In the genomic region with DNA sequence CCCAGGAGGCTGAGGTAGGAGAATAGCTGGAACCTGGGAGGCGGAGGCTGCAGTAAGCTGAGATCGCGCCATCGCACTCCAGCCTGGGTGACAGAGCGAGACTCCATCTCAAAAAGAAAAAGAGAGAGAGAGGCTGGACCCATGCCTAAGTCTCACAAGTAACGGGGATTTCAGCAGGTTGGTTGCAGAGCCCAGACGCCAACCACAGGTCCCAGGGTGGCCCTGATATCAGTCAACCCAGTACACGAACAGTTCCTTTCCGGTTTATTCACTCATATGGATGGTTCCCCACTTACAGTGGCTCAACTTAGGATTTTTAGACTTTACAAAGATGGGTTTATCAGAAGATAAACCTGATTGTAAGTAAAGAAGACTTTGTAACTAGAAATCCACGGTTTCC, we compare ENCODE assay signal across 21 cellular contexts.
"Had no signal": no experiment of that assay in that cellular context is flagged by ENCODE, and none has a peak within 500 bp of the region (broad histone marks: within the 10 kb centered on the region; RNA-seq: fewer than 3 reads in every experiment).

No MANE protein-coding gene starts in this region.

- DNase-seq: activated CD4-positive, alpha-beta T cell treated with anti-CD3 and anti-CD28 coated beads for 4 hours; activated CD4-positive, alpha-beta T cell treated with anti-CD3 and anti-CD28 coated beads, Interleukin-2, amount 50 U/mL, for 4 hours; activated naive CD4-positive, alpha-beta T cell; activated naive CD8-positive, alpha-beta T cell treated with anti-CD3 and anti-CD28 coated beads for 36 hours; activated T-cell treated with anti-CD3 and anti-CD28 coated beads for 4 hours; activated T-cell treated with anti-CD3 and anti-CD28 coated beads, Interleukin-2, amount 50 U/mL, for 72 hours; adrenal gland; body of pancreas; cerebellar nuclear complex; effector memory CD4-positive, alpha-beta T cell; foreskin fibroblast; left ventricle myocardium superior; mucosa of descending colon; spleen; stimulated activated naive CD4-positive, alpha-beta T cell treated with Interleukin-2 at 50 U/mL for 16 hours; testis; transverse colon had no signal

- H3K27ac ChIP-seq: adrenal gland, body of pancreas, cardiac muscle cell, colonic mucosa, spleen, testis, transverse colon had no signal

- H3K4me1 ChIP-seq: adrenal gland, colonic mucosa, testis had no signal

- ATAC-seq: activated T-cell treated with anti-CD3 and anti-CD28 coated beads, Interleukin-2, amount 50 U/mL, for 72 hours; body of pancreas; left ventricle myocardium superior; mucosa of descending colon; natural killer cell treated with Interleukin-12 subunit alpha and Interleukin-12 subunit beta and Interleukin-15 and Interleukin-18, amount 100 ng/mL, for 72 hours; right cardiac atrium had no signal

- H3K4me3 ChIP-seq: adrenal gland, body of pancreas, cardiac muscle cell, colonic mucosa, mucosa of descending colon, spleen, testis, transverse colon had no signal

- H3K27me3 ChIP-seq: adrenal gland, body of pancreas, cardiac muscle cell, colonic mucosa, spleen, testis, transverse colon had no signal

- H3K9me3 ChIP-seq: adrenal gland, body of pancreas, colonic mucosa, mucosa of descending colon, spleen, testis, transverse colon had no signal

- H3K36me3 ChIP-seq: adrenal gland, cardiac muscle cell, colonic mucosa, spleen, transverse colon had no signal
